ENCODE assay signal across 9 cellular contexts in genomic region chr20:64062596-64063388, GRCh38. TPM values are rescaled to one million over a fixed set of nuclear protein-coding genes. Genes with fewer than 3 reads are reported as not detected.
DNase-seq lines count a peak whose midpoint lies in the region; ATAC-seq, FAIRE-seq and TF ChIP-seq lines count a peak whose summit lies in the region.
"Had no signal": no experiment of that assay in that cellular context is flagged by ENCODE, and none has a peak within 500 bp of the region (broad histone marks: within the 10 kb centered on the region; RNA-seq: fewer than 3 reads in every experiment).

TSS of gene TCEA2 (plus strand) at chr20:64063198. CDS start at chr20:64063313, 115 bp downstream.

- FAIRE-seq in small intestine (lab: Jason Lieb, UNC), result no peak
- FAIRE-seq: A204.1 had no signal

- H3K4me1 ChIP-seq in breast epithelium, result peaks cover 6 to 15% of the 10 kb centered on the region in 2 donors
- H3K4me1 ChIP-seq in small intestine (ENCODE audit: control insufficient read depth in 2 of 2, insufficient read depth in 1 of 2, low read depth in 1 of 2, low read length in 1 of 2), result no peaks in the 10 kb centered on the region

- H3K9me3 ChIP-seq in WERI-Rb-1 (ENCODE audit: severe bottlenecking) (no peaks in the 10 kb centered on the region), breast epithelium (no peaks in the 10 kb centered on the region), small intestine (ENCODE audit: control insufficient read depth, low read depth) (no peaks in the 10 kb centered on the region)

- ATAC-seq in GM18867 (IDR thresholded peaks at IDR 0.05; ENCODE audit: unreplicated experiment) (peak; percentile 77), HG03108 (IDR thresholded peaks at IDR 0.05; ENCODE audit: unreplicated experiment) (peak; percentile 75)

- H3K36me3 ChIP-seq in WERI-Rb-1 (no peaks in the 10 kb centered on the region), breast epithelium (no peaks in the 10 kb centered on the region), small intestine (ENCODE audit: control insufficient read depth in 2 of 2, insufficient read depth in 2 of 2, low read length in 2 of 2) (no peaks in the 10 kb centered on the region)

- intact Hi-C loops in breast epithelium (cut with DNase I; ENCODE audit: low total_unique reads), result no loop called here

- H3K4me3 ChIP-seq in WERI-Rb-1 (ENCODE audit: low read depth, low read length) (peak within 1 kb of the TSS; percentile 65), breast epithelium (peak within 1 kb of the TSS; percentile 89 to 100 (median 92)), small intestine (ENCODE audit: low read depth in 1 of 2, low read length in 2 of 2) (peak within 1 kb of the TSS; percentile 69 to 83)

- 7 to 17% (median 15%) methylated on average over 41 to 85 of the region's 85 CpGs for WGBS in small intestine, 3 donors

- H3K27ac ChIP-seq in 22Rv1 (peak within 1 kb of the TSS; percentile 75), WERI-Rb-1 (peak within 1 kb of the TSS; percentile 69), breast epithelium (peak within 1 kb of the TSS; percentile 84 to 93), small intestine (ENCODE audit: low read depth in 1 of 2, low read length in 1 of 2) (peak within 1 kb of the TSS in 1 of 2 donors; percentile 82)

- no peak for TF ChIP-seq CTCF in 22Rv1 (IDR thresholded peaks at IDR 0.05)
- TF ChIP-seq CTCF in WERI-Rb-1 (IDR thresholded peaks at IDR 0.05; ENCODE audit: low read depth, low read length), result no peak
- TF ChIP-seq CTCF in breast epithelium (IDR thresholded peaks at IDR 0.05), result no peak

- TF ChIP-seq POLR2A in breast epithelium (IDR thresholded peaks at IDR 0.05), result peak; percentile 78

- no peaks in the 10 kb centered on the region for H3K27me3 ChIP-seq in WERI-Rb-1 (ENCODE audit: insufficient read depth, low read depth, severe bottlenecking)
- H3K27me3 ChIP-seq in breast epithelium, result no peaks in the 10 kb centered on the region
- H3K27me3 ChIP-seq in small intestine (ENCODE audit: control insufficient read depth in 2 of 2, insufficient read depth in 2 of 2, low read length in 2 of 2), result no peaks in the 10 kb centered on the region

- DNase-seq in NCI-H2196 (lab: John Stamatoyannopoulos, UW; ENCODE audit: unreplicated experiment) (peak; percentile 97), WERI-Rb-1 (peak; percentile 93), breast epithelium (ENCODE audit: low spot score in 2 of 2) (peak; percentile 95 to 98), iPS-NIHi11 (ENCODE audit: low spot score) (peak; percentile 97), small intestine (peak; percentile 93)

RNA-seq across cellular contexts. Expression of gene TCEA2, which starts in this region (rescaled TPM):
- 10 to 100 TPM; 23.9 to 39.4 (median 26.6) TPM for total RNA-seq in breast epithelium
- 10 to 100 TPM in 1 of 3 donors, 1 to 10 TPM in 2; 7.8 to 15.8 (median 9.5) TPM for polyA plus RNA-seq in small intestine
